In genomic region chr6:106448000-106448426, GRCh38 we compare ENCODE assay signal across 9 cellular contexts.
DNase-seq lines count a peak whose midpoint lies in the region; ATAC-seq and TF ChIP-seq lines count a peak whose summit lies in the region.
"Had no signal": no experiment of that assay in that cellular context is flagged by ENCODE, and none has a peak within 500 bp of the region (broad histone marks: within the 10 kb centered on the region; RNA-seq: fewer than 3 reads in every experiment).

No MANE protein-coding gene starts in this region.

- peaks cover 15% of the 10 kb centered on the region for H3K4me1 Mint-ChIP-seq in activated CD8-positive, alpha-beta T cell treated with anti-CD3 and anti-CD28 coated beads, Interleukin-2, amount 10 ng/mL, durations not matched to agents 7 days and 5 days (ENCODE audit: low read depth)

- H3K27me3 Mint-ChIP-seq in activated CD8-positive, alpha-beta T cell treated with anti-CD3 and anti-CD28 coated beads, Interleukin-2, amount 10 ng/mL, durations not matched to agents 7 days and 5 days (ENCODE audit: low read depth) = peaks cover 9% of the 10 kb centered on the region

- peak; percentile 59 for ATAC-seq in HG03139 (IDR thresholded peaks at IDR 0.05; ENCODE audit: unreplicated experiment)
- peak; percentile 79 for ATAC-seq in activated CD8-positive, alpha-beta T cell treated with anti-CD3 and anti-CD28 coated beads, Interleukin-2, amount 10 ng/mL, durations not matched to agents 7 days and 5 days

- H3K4me3 Mint-ChIP-seq in activated CD8-positive, alpha-beta T cell treated with anti-CD3 and anti-CD28 coated beads, Interleukin-2, amount 10 ng/mL, durations not matched to agents 7 days and 5 days = no peak overlapping the region

- peak overlapping the region; percentile 89 for H3K27ac Mint-ChIP-seq in activated CD8-positive, alpha-beta T cell treated with anti-CD3 and anti-CD28 coated beads, Interleukin-2, amount 10 ng/mL, durations not matched to agents 7 days and 5 days

- no peaks in the 10 kb centered on the region for H3K9me3 Mint-ChIP-seq in activated CD8-positive, alpha-beta T cell treated with anti-CD3 and anti-CD28 coated beads, Interleukin-2, amount 10 ng/mL, durations not matched to agents 7 days and 5 days (ENCODE audit: insufficient read depth)

- CTCF ChIA-PET in GM10248 (lab: Yijun Ruan, JAX) = interaction anchor here (1.0 to 17.7 kb wide), 7 partner anchors 10 to 549 kb away, joined by 3 to 292 read pairs (median 7); partner anchors contain the start of gene CRYBG1
- CTCF ChIA-PET in activated CD8-positive, alpha-beta T cell treated with anti-CD3 and anti-CD28 coated beads, Interleukin-2, amount 10 ng/mL, durations not matched to agents 7 days and 5 days (lab: Charles Lee) = interaction anchor here (0.8 to 4.5 kb wide), 11 partner anchors 39 to 549 kb away, joined by 3 to 60 read pairs (median 8); no protein-coding TSS in a partner anchor

- DNase-seq in GM10248 (ENCODE audit: extremely low spot score) (peak; percentile 25), midbrain (lab: John Stamatoyannopoulos, UW) (peak; percentile 13), middle frontal gyrus (ENCODE audit: extremely low spot score, low spot score) (no peak), DMS 273 (lab: John Stamatoyannopoulos, UW; ENCODE audit: unreplicated experiment) (no peak), NCI-H2196 (lab: John Stamatoyannopoulos, UW; ENCODE audit: unreplicated experiment) (no peak), NCI-H2171 treated with DMSO at 0.1 percent for 48 hours (lab: John Stamatoyannopoulos, UW) (no peak)
- peak; percentile 63 for DNase-seq in activated CD8-positive, alpha-beta T cell treated with anti-CD3 and anti-CD28 coated beads, Interleukin-2, amount 10 ng/mL, durations not matched to agents 7 days and 5 days
- DNase-seq: NCI-H1436 had no signal

- H3K36me3 Mint-ChIP-seq in activated CD8-positive, alpha-beta T cell treated with anti-CD3 and anti-CD28 coated beads, Interleukin-2, amount 10 ng/mL, durations not matched to agents 7 days and 5 days (ENCODE audit: low read depth) = no peaks in the 10 kb centered on the region

- POLR2A ChIA-PET in GM10248 (lab: Yijun Ruan, JAX) = interaction anchor here (0.6 kb wide), 1 partner anchor 65 kb away, joined by 3 read pairs; no protein-coding TSS in a partner anchor
- POLR2A ChIA-PET in activated CD8-positive, alpha-beta T cell treated with anti-CD3 and anti-CD28 coated beads, Interleukin-2, amount 10 ng/mL, durations not matched to agents 7 days and 5 days (lab: Charles Lee) = no interaction called here

- TF ChIP-seq CTCF in GM10248 (IDR thresholded peaks at IDR 0.05; ENCODE audit: control extremely low read depth, extremely low read depth, low read depth, missing control alignments) = no peak

Comparison
In these comparisons a context has a peak if more than half of its experiments do, and no peak if none do; other contexts are left out.
1. DNase-seq: peak in GM10248 (single experiment), activated CD8-positive, alpha-beta T cell treated with anti-CD3 and anti-CD28 coated beads, Interleukin-2, amount 10 ng/mL, durations not matched to agents 7 days and 5 days (single experiment) and midbrain (single experiment); none in middle frontal gyrus (single experiment), DMS 273 (single experiment), NCI-H2196 (single experiment) and NCI-H2171 treated with DMSO at 0.1 percent for 48 hours (single experiment).